ENCODE assay signal across 11 cellular contexts in the genomic region with DNA sequence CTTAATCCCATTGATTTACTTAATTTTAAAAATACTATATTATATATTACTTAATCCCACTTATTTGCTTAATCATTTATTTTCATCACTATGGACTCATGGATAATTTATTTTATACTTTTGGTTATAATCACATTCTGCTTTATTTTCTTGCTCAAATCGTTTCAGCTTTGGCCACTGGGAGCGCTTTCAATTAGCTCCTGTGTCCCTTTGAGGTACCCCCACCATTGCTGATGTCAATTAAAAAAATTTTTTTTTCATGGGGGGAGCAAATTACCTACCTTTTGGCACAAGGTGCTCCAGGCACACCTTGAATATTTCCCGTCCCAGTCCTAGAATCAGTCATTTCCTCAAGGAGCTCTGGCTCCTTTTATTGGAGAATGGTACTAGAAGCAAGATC. TPM values are rescaled to one million over a fixed set of nuclear protein-coding genes. Genes with fewer than 3 reads are reported as not detected.
A peak's percentile ranks its signal among the peaks of the same experiment; 100 is the strongest.
DNase-seq lines count a peak whose midpoint lies in the region; TF ChIP-seq lines count a peak whose summit lies in the region.
"Had no signal": no experiment of that assay in that cellular context is flagged by ENCODE, and none has a peak within 500 bp of the region (broad histone marks: within the 10 kb centered on the region; RNA-seq: fewer than 3 reads in every experiment).

No MANE protein-coding gene starts in this region.

- peaks cover 10% of the 10 kb centered on the region for H3K27me3 ChIP-seq in CD8-positive, alpha-beta memory T cell (ENCODE audit: insufficient read depth, low read length, poor library complexity, severe bottlenecking)
- no peaks in the 10 kb centered on the region for H3K27me3 ChIP-seq in Loucy (ENCODE audit: insufficient read depth, low read length, poor library complexity, severe bottlenecking)
- peaks cover 56% of the 10 kb centered on the region for H3K27me3 ChIP-seq in endodermal cell (ENCODE audit: control insufficient read depth, insufficient read depth, low read length, poor library complexity, severe bottlenecking)

- H3K4me3 ChIP-seq in CD8-positive, alpha-beta memory T cell (ENCODE audit: low read length), result no peak overlapping the region
- H3K4me3 ChIP-seq in Loucy (ENCODE audit: low read length, poor library complexity, severe bottlenecking) (no peak overlapping the region), endodermal cell (ENCODE audit: low read length) (no peak overlapping the region)

- H3F3A ChIP-seq in Loucy (ENCODE audit: low read depth), result 0 out of 2 replicates have a peak, but pooled peaks cover 4% of the 10 kb centered on the region

- H3K27me3 Mint-ChIP-seq in CD8-positive, alpha-beta memory T cell, result peaks cover 36 to 69% of the 10 kb centered on the region in 2 donors
- H3K27me3 Mint-ChIP-seq in endodermal cell (ENCODE audit: insufficient read depth) (peaks cover 57% of the 10 kb centered on the region), progenitor cell of endocrine pancreas (peaks cover 27% of the 10 kb centered on the region)

- H3K36me3 Mint-ChIP-seq in CD8-positive, alpha-beta memory T cell, result peaks cover 0 to 1% (median 0%) of the 10 kb centered on the region in 3 donors
- H3K36me3 Mint-ChIP-seq in endodermal cell (ENCODE audit: low read depth) (no peaks in the 10 kb centered on the region), progenitor cell of endocrine pancreas (ENCODE audit: insufficient read depth) (no peaks in the 10 kb centered on the region)

- H3K9me3 ChIP-seq in CD8-positive, alpha-beta memory T cell (ENCODE audit: low read length), result no peaks in the 10 kb centered on the region
- H3K9me3 ChIP-seq in Loucy (ENCODE audit: insufficient read depth, low read depth, low read length), result no peaks in the 10 kb centered on the region
- no peaks in the 10 kb centered on the region for H3K9me3 ChIP-seq in endodermal cell (ENCODE audit: control insufficient read depth, low read length)

- H3K4me1 ChIP-seq in CD8-positive, alpha-beta memory T cell (ENCODE audit: insufficient read depth, low read length), result peaks cover 10% of the 10 kb centered on the region
- H3K4me1 ChIP-seq in Loucy (ENCODE audit: insufficient read depth, low read length, poor library complexity, severe bottlenecking), result peaks cover 20% of the 10 kb centered on the region
- H3K4me1 ChIP-seq in endodermal cell (ENCODE audit: control insufficient read depth, insufficient read depth, low read length), result peaks cover 3% of the 10 kb centered on the region

- TF ChIP-seq CTCF in Loucy (conservative IDR thresholded peaks at IDR 0.05; ENCODE audit: low read length) (peak; percentile 41), endodermal cell (conservative IDR thresholded peaks at IDR 0.05) (peak; percentile 63), progenitor cell of endocrine pancreas (IDR thresholded peaks at IDR 0.05; ENCODE audit: unreplicated experiment) (peak; percentile 35)

- H3K4me3 Mint-ChIP-seq in CD8-positive, alpha-beta memory T cell, result peak overlapping the region in 5 of 7 donors; percentile 6 to 91 (median 81)
- peak overlapping the region; percentile 64 for H3K4me3 Mint-ChIP-seq in endodermal cell
- H3K4me3 Mint-ChIP-seq in progenitor cell of endocrine pancreas (ENCODE audit: low read depth), result peak overlapping the region; percentile 81

- H4K20me1 ChIP-seq in Loucy (ENCODE audit: insufficient read depth, low read length, poor library complexity, severe bottlenecking), result peaks cover 21% of the 10 kb centered on the region

- no peaks in the 10 kb centered on the region for H3K36me3 ChIP-seq in CD8-positive, alpha-beta memory T cell (ENCODE audit: insufficient read depth, low read length)
- H3K36me3 ChIP-seq in Loucy (ENCODE audit: insufficient read depth, low read length), result no peaks in the 10 kb centered on the region
- H3K36me3 ChIP-seq in endodermal cell (ENCODE audit: control insufficient read depth, insufficient read depth, low read length), result no peaks in the 10 kb centered on the region

- no peak overlapping the region for H3K27ac ChIP-seq in CD8-positive, alpha-beta memory T cell (ENCODE audit: low read depth, low read length)
- no peak overlapping the region for H3K27ac ChIP-seq in endodermal cell (ENCODE audit: low read depth, low read length)

- H3K4me1 Mint-ChIP-seq in CD8-positive, alpha-beta memory T cell, result peaks cover 11 to 17% (median 12%) of the 10 kb centered on the region in 3 donors
- H3K4me1 Mint-ChIP-seq in endodermal cell (peaks cover 21% of the 10 kb centered on the region), progenitor cell of endocrine pancreas (ENCODE audit: low read depth) (peaks cover 21% of the 10 kb centered on the region)

- H3K9ac ChIP-seq in Loucy (ENCODE audit: low read depth, low read length, poor library complexity, severe bottlenecking) (no peak overlapping the region), endodermal cell (ENCODE audit: extremely low read depth, low read length, poor library complexity, severe bottlenecking) (no peak overlapping the region)

- POLR2A ChIA-PET in CD8-positive, alpha-beta memory T cell (lab: Charles Lee), result no interaction called here

- H3K9me3 Mint-ChIP-seq in CD8-positive, alpha-beta memory T cell, result peaks cover 0 to 2% (median 0%) of the 10 kb centered on the region in 5 donors
- no peaks in the 10 kb centered on the region for H3K9me3 Mint-ChIP-seq in endodermal cell
- no peaks in the 10 kb centered on the region for H3K9me3 Mint-ChIP-seq in progenitor cell of endocrine pancreas (ENCODE audit: low read depth)

- no peak overlapping the region for H2AFZ ChIP-seq in Loucy (ENCODE audit: low read length)

- H3K4me2 ChIP-seq in Loucy (ENCODE audit: low read depth, low read length, poor library complexity, severe bottlenecking), result peak overlapping the region; percentile 86

- CTCF ChIA-PET in CD8-positive, alpha-beta memory T cell (lab: Charles Lee), result no interaction called here

- no peaks in the 10 kb centered on the region for H3K9me2 ChIP-seq in Loucy (replicated peaks; ENCODE audit: low read depth, low read length)

- H3K27ac Mint-ChIP-seq in CD8-positive, alpha-beta memory T cell, result no peak overlapping the region
- H3K27ac Mint-ChIP-seq in endodermal cell (no peak overlapping the region), progenitor cell of endocrine pancreas (no peak overlapping the region)
- H3K27ac Mint-ChIP-seq: activated T-helper 2 cell treated with anti-CD3 and anti-CD28 coated beads, Interferon-gamma antibody, Interleukin-2, Interleukin-4, amounts not matched to agents 10 μg/mL and 5 μg/mL and 100 μg/mL, durations not matched to agents 14 hours and 24 hours and 36 hours had no signal

- 81 to 100% methylated on average over 1 to 3 of the region's 3 CpGs for WGBS in endodermal cell (ENCODE audit: insufficient coverage in 1 of 2, insufficient read length in 1 of 2), 2 experiments

- H3K79me2 ChIP-seq in Loucy (ENCODE audit: insufficient read depth, low read length), result peaks cover 30% of the 10 kb centered on the region

- DNase-seq in CD8-positive, alpha-beta memory T cell, result no peak
- no peak for DNase-seq in endodermal cell
- no peak for DNase-seq in progenitor cell of endocrine pancreas (ENCODE audit: low spot score, unreplicated experiment)
- no peak for DNase-seq in DMS53 (lab: John Stamatoyannopoulos, UW)
- DNase-seq in foreskin melanocyte, result no peak
- no peak for DNase-seq in stimulated activated CD4-positive, alpha-beta T cell treated with anti-CD3 and anti-CD28 coated beads, Interleukin-4, amount 100 ng/mL, for 1 hour
- no peak for DNase-seq in NCI-H1436 (lab: John Stamatoyannopoulos, UW)
- DNase-seq: cerebellar nuclear complex, NCI-H524 had no signal

RNA-seq across cellular contexts. Expression of a gene that starts 1.4 kb away (rescaled TPM):
- total RNA-seq in CD8-positive, alpha-beta memory T cell, result 1 to 10 TPM; 4.2 to 4.4 TPM
- polyA plus RNA-seq in CD8-positive, alpha-beta memory T cell, result 0.89 TPM
- total RNA-seq in endodermal cell (100 to 1,000 TPM in 1 of 2 donors, 10 to 100 TPM in 1; 88.3 to 109 TPM), progenitor cell of endocrine pancreas (163 and 168 TPM in 2 replicates)
- polyA plus RNA-seq in endodermal cell (2013, experiment 1 of 2), result 56.6 TPM
- polyA plus RNA-seq in endodermal cell (2013, experiment 2 of 2), result 54.0 TPM

Comparison
In these comparisons a context has a peak if more than half of its experiments do, and no peak if none do; other contexts are left out.
1. RNA of a gene that starts 1.4 kb away (total RNA-seq): 163 to 168 TPM in progenitor cell of endocrine pancreas and 88.3 to 109 TPM in endodermal cell; 4.2 to 4.4 TPM in CD8-positive, alpha-beta memory T cell; every median in the first group is over 10 times any median in the second.
2. Peak in every context shown above with its lines, with median percentiles within 50 percentile points of each other: H3K4me3 Mint-ChIP-seq and CTCF ChIP-seq.